In genomic region chr17:79789943-79790804, GRCh38 we compare ENCODE assay signal across 1 cellular context.
TF ChIP-seq lines count a peak whose summit lies in the region.

No MANE protein-coding gene starts in this region.

TF ChIP-seq in IMR-90, 13 proteins besides CTCF, POLR2A, EP300 and RAD21 (continued from another document):
- TF ChIP-seq SMC3 (IDR thresholded peaks at IDR 0.05; ENCODE audit: low read depth, low read length), result peak; percentile 75
TF ChIP-seq in IMR-90: peak in this region for 2.
